8 cellular contexts compared by ENCODE assay signal in genomic region chr5:138752341-138752950, GRCh38. TPM values are rescaled to one million over a fixed set of nuclear protein-coding genes. Genes with fewer than 3 reads are reported as not detected.
DNase-seq lines count a peak whose midpoint lies in the region; ATAC-seq and TF ChIP-seq lines count a peak whose summit lies in the region.

No MANE protein-coding gene starts in this region.

- H3K27me3 ChIP-seq in SK-N-SH (ENCODE audit: insufficient read depth) (no peaks in the 10 kb centered on the region), PC-3 (ENCODE audit: low read length) (no peaks in the 10 kb centered on the region), ectodermal cell (ENCODE audit: control insufficient read depth, insufficient read depth, low read length, poor library complexity, severe bottlenecking) (no peaks in the 10 kb centered on the region)

- POLR2A ChIA-PET in SK-N-SH (lab: Yijun Ruan, JAX) (interaction anchor here (0.6 kb wide), 2 partner anchors 21 to 141 kb away, joined by 3 to 5 read pairs; no protein-coding TSS in a partner anchor), PC-3 (lab: Charles Lee; ENCODE audit: unreplicated experiment) (no interaction called here)

- no peak for TF ChIP-seq EP300 in SK-N-SH (IDR thresholded peaks at IDR 0.05; ENCODE audit: borderline replicate concordance in 1 of 2, low read depth in 1 of 2, low read length in 1 of 2)

- H3K4me1 ChIP-seq in SK-N-SH (ENCODE audit: control insufficient read depth in 1 of 2, insufficient read depth in 2 of 2, low read depth in 1 of 2, low read length in 1 of 2) (peaks cover 3 to 6% of the 10 kb centered on the region in 2 experiments; a peak in 1 of 4 replicates), PC-3 (ENCODE audit: insufficient read depth, low read length) (peaks cover 13% of the 10 kb centered on the region), ectodermal cell (ENCODE audit: control insufficient read depth, insufficient read depth, low read length) (peaks cover 5% of the 10 kb centered on the region)

- TF ChIP-seq CTCF in SK-N-SH (IDR thresholded peaks at IDR 0.05) (no peak), PC-3 (conservative IDR thresholded peaks at IDR 0.05; ENCODE audit: low read depth, low read length) (peak; percentile 5; the same call in 1 of the 2 replicates)

- CTCF ChIA-PET in SK-N-SH (lab: Yijun Ruan, JAX): interaction anchor here (0.6 to 1.5 kb wide), 5 partner anchors 21 to 220 kb away, joined by 3 to 5 read pairs (median 4); no protein-coding TSS in a partner anchor
- CTCF ChIA-PET in PC-3 (lab: Charles Lee): no interaction called here

- H3K4me3 ChIP-seq in SK-N-SH (ENCODE audit: low read depth in 2 of 2, low read length in 1 of 2) (peak overlapping the region; percentile 70 to 99), PC-3 (ENCODE audit: low read length) (peak overlapping the region; percentile 76), ectodermal cell (ENCODE audit: insufficient read depth, low read depth, low read length) (peak overlapping the region; percentile 85)

- TSS peak; percentile 78 for BruUV-seq in PC-3 (replicated peaks; lab: Mats Ljungman, UMichigan)

- no peak for TF ChIP-seq RAD21 in SK-N-SH (IDR thresholded peaks at IDR 0.05; ENCODE audit: low read length)

- peaks cover 0 to 9% of the 10 kb centered on the region in 2 experiments for H3K36me3 ChIP-seq in SK-N-SH (replicated peaks in 1 of 2; ENCODE audit: control insufficient read depth in 1 of 2, insufficient read depth in 2 of 2, low read length in 1 of 2)
- H3K36me3 ChIP-seq in PC-3 (ENCODE audit: low read depth, low read length): no peaks in the 10 kb centered on the region
- peaks cover 5% of the 10 kb centered on the region for H3K36me3 ChIP-seq in ectodermal cell (ENCODE audit: control insufficient read depth, insufficient read depth, low read length)

- H3K9me3 ChIP-seq in SK-N-SH (no peaks in the 10 kb centered on the region), PC-3 (ENCODE audit: low read length) (no peaks in the 10 kb centered on the region), ectodermal cell (ENCODE audit: control insufficient read depth, low read length) (no peaks in the 10 kb centered on the region)

- no peak overlapping the region; a peak in 1 of 4 replicates for H3K27ac ChIP-seq in SK-N-SH (ENCODE audit: low read depth in 2 of 2, low read length in 1 of 2)
- H3K27ac ChIP-seq in PC-3 (ENCODE audit: low read length): peak overlapping the region; percentile 87
- H3K27ac ChIP-seq in ectodermal cell (ENCODE audit: insufficient read depth, low read depth, low read length, poor library complexity, severe bottlenecking): peak overlapping the region; percentile 50

- H2AFZ ChIP-seq in SK-N-SH (ENCODE audit: low read depth) (peak overlapping the region; percentile 89; the same call in 1 of the 2 replicates), PC-3 (ENCODE audit: low read length) (peak overlapping the region; percentile 75)

- H3F3A ChIP-seq in SK-N-SH (replicated peaks; ENCODE audit: insufficient read depth): no peaks in the 10 kb centered on the region
- no peaks in the 10 kb centered on the region for H3F3A ChIP-seq in PC-3 (ENCODE audit: low read length, unreplicated experiment)

- WGBS in SK-N-SH (ENCODE audit: low lambda C conversion rate): 65% methylated on average over 18 of the region's 18 CpGs
- 4 to 7% methylated on average over 18 of the region's 18 CpGs for WGBS in ectodermal cell, 2 experiments

- H3K9ac ChIP-seq in SK-N-SH: peak overlapping the region; percentile 99
- peak overlapping the region; percentile 94 for H3K9ac ChIP-seq in PC-3 (ENCODE audit: low read length)

- peak overlapping the region; percentile 96 for H3K4me2 ChIP-seq in SK-N-SH
- H3K4me2 ChIP-seq in PC-3 (ENCODE audit: low read length): peak overlapping the region; percentile 94

- ATAC-seq in SK-N-SH treated with all-trans-retinoic acid at 6 μM for 48 hours: no peak
- peak; percentile 28 for ATAC-seq in PC-3

- no peaks in the 10 kb centered on the region for H3K9me2 ChIP-seq in SK-N-SH
- H3K9me2 ChIP-seq in PC-3 (replicated peaks; ENCODE audit: low read length): no peaks in the 10 kb centered on the region

- H3K79me2 ChIP-seq in SK-N-SH (ENCODE audit: insufficient read depth): peaks cover 41% of the 10 kb centered on the region
- H3K79me2 ChIP-seq in PC-3 (ENCODE audit: low read length): peaks cover 42% of the 10 kb centered on the region

- peaks cover 32% of the 10 kb centered on the region for H4K20me1 ChIP-seq in SK-N-SH (ENCODE audit: insufficient read depth)
- H4K20me1 ChIP-seq in PC-3 (ENCODE audit: low read length): peaks cover 31% of the 10 kb centered on the region

- intact Hi-C loops in PC-3 (cut with micrococcal nuclease): no loop called here

- no peak for DNase-seq in SK-N-SH
- peak; percentile 37 for DNase-seq in PC-3
- peak; percentile 65 for DNase-seq in myocyte (ENCODE audit: low read depth)
- DNase-seq in epidermal melanocyte (ENCODE audit: insufficient read length, low spot score): no peak
- no peak for DNase-seq in activated CD8-positive, alpha-beta memory T cell treated with anti-CD3 and anti-CD28 coated beads for 24 hours
- no peak for DNase-seq in midbrain (lab: John Stamatoyannopoulos, UW)

TF ChIP-seq in SK-N-SH, 30 proteins besides CTCF, POLR2A, EP300 and RAD21 (continues in another document):
- TF ChIP-seq CHD2 (IDR thresholded peaks at IDR 0.05; ENCODE audit: low read length, partially characterized antibody) (no peak), REST (IDR thresholded peaks at IDR 0.05; ENCODE audit: low read depth, low read length) (no peak), FOXJ3 (CRISPR knock-in tag; IDR thresholded peaks at IDR 0.05) (no peak), RXRA (IDR thresholded peaks at IDR 0.05; ENCODE audit: borderline replicate concordance, low read depth) (no peak)

TF ChIP-seq in SK-N-SH treated with all-trans-retinoic acid at 6 μM for 48 hours, 23 proteins besides CTCF, POLR2A, EP300 and RAD21:
- no peak for TF ChIP-seq TSHZ2 (CRISPR knock-in tag; IDR thresholded peaks at IDR 0.05)
- no peak for TF ChIP-seq GLIS3 (CRISPR knock-in tag; IDR thresholded peaks at IDR 0.05)
- TF ChIP-seq, protein P1, sequence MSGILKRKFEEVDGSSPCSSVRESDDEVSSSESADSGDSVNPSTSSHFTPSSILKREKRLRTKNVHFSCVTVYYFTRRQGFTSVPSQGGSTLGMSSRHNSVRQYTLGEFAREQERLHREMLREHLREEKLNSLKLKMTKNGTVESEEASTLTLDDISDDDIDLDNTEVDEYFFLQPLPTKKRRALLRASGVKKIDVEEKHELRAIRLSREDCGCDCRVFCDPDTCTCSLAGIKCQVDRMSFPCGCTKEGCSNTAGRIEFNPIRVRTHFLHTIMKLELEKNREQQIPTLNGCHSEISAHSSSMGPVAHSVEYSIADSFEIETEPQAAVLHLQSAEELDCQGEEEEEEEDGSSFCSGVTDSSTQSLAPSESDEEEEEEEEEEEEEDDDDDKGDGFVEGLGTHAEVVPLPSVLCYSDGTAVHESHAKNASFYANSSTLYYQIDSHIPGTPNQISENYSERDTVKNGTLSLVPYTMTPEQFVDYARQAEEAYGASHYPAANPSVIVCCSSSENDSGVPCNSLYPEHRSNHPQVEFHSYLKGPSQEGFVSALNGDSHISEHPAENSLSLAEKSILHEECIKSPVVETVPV (CRISPR knock-in tag; IDR thresholded peaks at IDR 0.05): no peak
- TF ChIP-seq ZNF8 (CRISPR knock-in tag; IDR thresholded peaks at IDR 0.05): no peak
- no peak for TF ChIP-seq SNAI2 (CRISPR knock-in tag; IDR thresholded peaks at IDR 0.05)
- TF ChIP-seq, protein P2, sequence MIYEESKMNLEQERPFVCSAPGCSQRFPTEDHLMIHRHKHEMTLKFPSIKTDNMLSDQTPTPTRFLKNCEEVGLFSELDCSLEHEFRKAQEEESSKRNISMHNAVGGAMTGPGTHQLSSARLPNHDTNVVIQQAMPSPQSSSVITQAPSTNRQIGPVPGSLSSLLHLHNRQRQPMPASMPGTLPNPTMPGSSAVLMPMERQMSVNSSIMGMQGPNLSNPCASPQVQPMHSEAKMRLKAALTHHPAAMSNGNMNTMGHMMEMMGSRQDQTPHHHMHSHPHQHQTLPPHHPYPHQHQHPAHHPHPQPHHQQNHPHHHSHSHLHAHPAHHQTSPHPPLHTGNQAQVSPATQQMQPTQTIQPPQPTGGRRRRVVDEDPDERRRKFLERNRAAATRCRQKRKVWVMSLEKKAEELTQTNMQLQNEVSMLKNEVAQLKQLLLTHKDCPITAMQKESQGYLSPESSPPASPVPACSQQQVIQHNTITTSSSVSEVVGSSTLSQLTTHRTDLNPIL (CRISPR knock-in tag; IDR thresholded peaks at IDR 0.05; ENCODE audit: low read depth): no peak
- no peak for TF ChIP-seq ZNF70 (CRISPR knock-in tag; IDR thresholded peaks at IDR 0.05)

RNA-seq across cellular contexts. Expression of gene CTNNA1, which starts 0.8 kb away (rescaled TPM):
- 118 and 130 TPM in 2 replicates for polyA plus RNA-seq in SK-N-SH (2012; rRNA removed)
- polyA plus RNA-seq in SK-N-SH (2012; cell fraction: cytosol; rRNA removed): 122 and 123 TPM in 2 replicates
- 161 and 184 TPM in 2 replicates for polyA plus RNA-seq in SK-N-SH (2012; cell fraction: nucleus; rRNA removed)
- total RNA-seq in PC-3 (2014; rRNA removed) (1.9 and 9.8 TPM in 2 replicates), myocyte (586 and 787 TPM in 2 replicates)
- 240 TPM for polyA plus RNA-seq in ectodermal cell (2013, experiment 1 of 4)
- 246 TPM for polyA plus RNA-seq in ectodermal cell (2013, experiment 2 of 4)
- 205 TPM for polyA plus RNA-seq in ectodermal cell (2013, experiment 3 of 4)
- polyA plus RNA-seq in ectodermal cell (2013, experiment 4 of 4): 223 TPM
- polyA plus RNA-seq in myocyte (2012): 300 TPM

Comparison
In these comparisons a context has a peak if more than half of its experiments do, and no peak if none do; other contexts are left out.
1. DNase-seq: peak in PC-3 (single experiment) and myocyte (single experiment); none in SK-N-SH (single experiment), epidermal melanocyte (single experiment), activated CD8-positive, alpha-beta memory T cell treated with anti-CD3 and anti-CD28 coated beads for 24 hours (single experiment) and midbrain (single experiment).
2. H3K27ac ChIP-seq: peak in PC-3 (single experiment) and ectodermal cell (single experiment); none in SK-N-SH (0 of 2).
3. RNA of gene CTNNA1, which starts 0.8 kb away (total RNA-seq): 586 to 787 TPM in myocyte; 1.9 to 9.8 TPM in PC-3; every median in the first group is over 10 times any median in the second.
4. Peak in every context shown above with its lines, with median percentiles within 50 percentile points of each other: H3K4me3 ChIP-seq.